ENCODE assay signal across 13 cellular contexts in genomic region chr1:198904356-198904755, GRCh38.
DNase-seq lines count a peak whose midpoint lies in the region; ATAC-seq and TF ChIP-seq lines count a peak whose summit lies in the region.
"Had no signal": no experiment of that assay in that cellular context is flagged by ENCODE, and none has a peak within 500 bp of the region (broad histone marks: within the 10 kb centered on the region; RNA-seq: fewer than 3 reads in every experiment).

No MANE protein-coding gene starts in this region.

- peak overlapping the region in 7 of 11 experiments; percentile 2 to 40 (median 12); a peak in 6 of 22 replicates for H3K27ac ChIP-seq in BLaER1 treated with 17β-estradiol and CSF1 and Interleukin-3, amounts not matched to agents 10 nM and 100 nM
- H3K27ac ChIP-seq: right atrium auricular region had no signal

- peak overlapping the region; percentile 88 for H3K27ac Mint-ChIP-seq in mesothelial cell of epicardium

- H3K36me3 ChIP-seq in BLaER1 treated with 17β-estradiol and CSF1 and Interleukin-3, amounts not matched to agents 10 nM and 100 nM: peaks cover 17 to 89% (median 52%) of the 10 kb centered on the region in 11 experiments
- H3K36me3 ChIP-seq: right atrium auricular region had no signal

- H3K4me1 ChIP-seq in BLaER1 treated with 17β-estradiol and CSF1 and Interleukin-3, amounts not matched to agents 10 nM and 100 nM: peaks cover 9 to 50% (median 22%) of the 10 kb centered on the region in 10 experiments; a peak in 17 of 20 replicates
- H3K4me1 ChIP-seq: body of pancreas, right atrium auricular region had no signal

- TF ChIP-seq POLR2A in erythroblast (IDR thresholded peaks at IDR 0.05; ENCODE audit: low read length): no peak

- H3K4me3 ChIP-seq in BLaER1 treated with 17β-estradiol and CSF1 and Interleukin-3, amounts not matched to agents 10 nM and 100 nM: 0 out of 20 replicates have a peak overlapping the region, but pooled peaks of 1 of the 10 experiments have one; percentile 13
- H3K4me3 ChIP-seq: body of pancreas, right atrium auricular region had no signal

- TF ChIP-seq CTCF in mesothelial cell of epicardium (IDR thresholded peaks at IDR 0.05; ENCODE audit: unreplicated experiment): no peak

- DNase-seq in M059J (ENCODE audit: low read depth) (peak; percentile 46), dermis blood vessel endothelial cell (peak; percentile 52), mesothelial cell of epicardium (ENCODE audit: low spot score in 2 of 2, unreplicated experiment in 2 of 2) (no peak), NCI-H2227 (lab: John Stamatoyannopoulos, UW; ENCODE audit: unreplicated experiment) (no peak), erythroblast (lab: John Stamatoyannopoulos, UW) (no peak)
- DNase-seq in stimulated activated CD4-positive, alpha-beta T cell treated with anti-CD3 and anti-CD28 coated beads, Interleukin-15, amount 100 ng/mL, for 24 hours: no peak
- DNase-seq: activated CD4-positive, alpha-beta T cell treated with anti-CD3 and anti-CD28 coated beads, Interleukin-2, amount 50 U/mL, for 1 hour; body of pancreas; C1 segment of cervical spinal cord had no signal

- H4K20me1 ChIP-seq in BLaER1 treated with 17β-estradiol and CSF1 and Interleukin-3, amounts not matched to agents 10 nM and 100 nM: peaks cover 0 to 66% (median 0%) of the 10 kb centered on the region in 11 experiments; a peak in 5 of 22 replicates

- ATAC-seq in HG03097 (IDR thresholded peaks at IDR 0.05; ENCODE audit: low FRiP score, unreplicated experiment): no peak
- ATAC-seq: body of pancreas had no signal

- no peak overlapping the region for H3K4me3 Mint-ChIP-seq in mesothelial cell of epicardium
- H3K4me3 Mint-ChIP-seq: activated T-helper 1 cell treated with anti-CD3 and anti-CD28 coated beads, Interleukin-12 subunit alpha, Interleukin-12 subunit beta, Interleukin-2, Interleukin-4 antibody, amounts not matched to agents 30 ng/mL and 10 ng/mL and 1 ng/mL, durations not matched to agents 14 hours and 24 hours and 36 hours had no signal

- no peaks in the 10 kb centered on the region for H3K9me3 Mint-ChIP-seq in mesothelial cell of epicardium
- H3K9me3 Mint-ChIP-seq: activated T-helper 1 cell treated with anti-CD3 and anti-CD28 coated beads, Interleukin-12 subunit alpha, Interleukin-12 subunit beta, Interleukin-2, Interleukin-4 antibody, amounts not matched to agents 30 ng/mL and 10 ng/mL and 1 ng/mL, durations not matched to agents 14 hours and 24 hours and 36 hours had no signal

- H3K27me3 Mint-ChIP-seq in mesothelial cell of epicardium (ENCODE audit: low read depth): no peaks in the 10 kb centered on the region

- H3K36me3 Mint-ChIP-seq in mesothelial cell of epicardium: peaks cover 14% of the 10 kb centered on the region

- H3K4me2 ChIP-seq in BLaER1 treated with 17β-estradiol and CSF1 and Interleukin-3, amounts not matched to agents 10 nM and 100 nM: peak overlapping the region in 7 of 11 experiments; percentile 13 to 68 (median 34); a peak in 12 of 22 replicates

- H3K9ac ChIP-seq in BLaER1 treated with 17β-estradiol and CSF1 and Interleukin-3, amounts not matched to agents 10 nM and 100 nM: no peak overlapping the region; a peak in 1 of 22 replicates

- H3K27me3 ChIP-seq in BLaER1 treated with 17β-estradiol and CSF1 and Interleukin-3, amounts not matched to agents 10 nM and 100 nM: no peaks in the 10 kb centered on the region
- H3K27me3 ChIP-seq: body of pancreas, right atrium auricular region had no signal

- peaks cover 0 to 3% (median 0%) of the 10 kb centered on the region in 11 experiments; a peak in 1 of 22 replicates for H3K9me3 ChIP-seq in BLaER1 treated with 17β-estradiol and CSF1 and Interleukin-3, amounts not matched to agents 10 nM and 100 nM (replicated peaks in 1 of 11)
- H3K9me3 ChIP-seq: body of pancreas, right atrium auricular region had no signal

- peaks cover 41% of the 10 kb centered on the region for H3K4me1 Mint-ChIP-seq in mesothelial cell of epicardium

Comparison
In these comparisons a context has a peak if more than half of its experiments do, and no peak if none do; other contexts are left out.
1. DNase-seq: peak in M059J (single experiment) and dermis blood vessel endothelial cell (single experiment); none in mesothelial cell of epicardium (0 of 2), stimulated activated CD4-positive, alpha-beta T cell treated with anti-CD3 and anti-CD28 coated beads, Interleukin-15, amount 100 ng/mL, for 24 hours (single experiment), NCI-H2227 (single experiment) and erythroblast (0 of 2).